Comparison of ENCODE assay signal across 1 cellular context in genomic region chr13:80658705-80659104, GRCh38.
TF ChIP-seq lines count a peak whose summit lies in the region.

No MANE protein-coding gene starts in this region.

TF ChIP-seq in K562, 482 proteins besides CTCF, POLR2A, EP300 and RAD21 (continued from another document):
- no peak for TF ChIP-seq ATF2 (CRISPR knock-in tag; IDR thresholded peaks at IDR 0.05)
